17 cellular contexts compared by ENCODE assay signal in the genomic region with DNA sequence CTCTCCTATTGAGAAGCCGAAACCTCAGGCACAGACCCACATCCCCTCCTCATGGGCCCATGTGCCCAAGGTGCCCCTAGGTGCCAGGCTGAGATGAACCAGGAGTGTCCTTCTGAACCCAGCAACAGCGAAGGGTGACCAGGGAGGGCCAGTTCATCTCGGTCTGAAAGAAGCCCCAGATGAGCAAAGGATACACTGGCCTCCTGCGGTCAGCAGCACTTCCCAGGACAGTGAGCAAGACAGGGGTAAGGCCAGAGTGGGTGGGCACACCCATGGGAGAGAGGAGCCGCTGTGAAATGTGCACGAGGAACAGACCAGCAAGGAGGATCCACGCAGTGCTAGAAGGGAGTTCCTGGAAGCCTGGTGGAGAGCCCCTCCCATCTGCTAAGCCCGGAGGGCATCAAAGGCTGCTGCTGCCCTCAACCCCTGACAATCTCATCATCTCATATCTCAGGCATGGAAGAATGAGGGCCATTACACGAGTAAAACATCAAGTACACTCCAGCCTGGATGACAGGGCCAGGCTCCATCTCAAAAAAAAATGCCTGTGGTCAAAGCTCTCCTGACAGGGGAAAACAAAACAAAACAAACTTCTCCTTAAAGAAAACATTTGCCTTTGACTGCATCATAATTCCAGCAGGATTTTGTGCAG. TPM values are rescaled to one million over a fixed set of nuclear protein-coding genes. Genes with fewer than 3 reads are reported as not detected.
A peak's percentile ranks its signal among the peaks of the same experiment; 100 is the strongest.
DNase-seq lines count a peak whose midpoint lies in the region; TF ChIP-seq lines count a peak whose summit lies in the region.
"Had no signal": no experiment of that assay in that cellular context is flagged by ENCODE, and none has a peak within 500 bp of the region (broad histone marks: within the 10 kb centered on the region; RNA-seq: fewer than 3 reads in every experiment).

No MANE protein-coding gene starts in this region.

- H3F3A ChIP-seq in smooth muscle cell (ENCODE audit: low read depth), result no peaks in the 10 kb centered on the region

- H2AFZ ChIP-seq in osteoblast (ENCODE audit: low read length) (peak overlapping the region; percentile 12), smooth muscle cell (ENCODE audit: low read depth) (no peak overlapping the region)

- H3K27ac ChIP-seq in brain microvascular endothelial cell, result no peak overlapping the region
- H3K27ac ChIP-seq in osteoblast (ENCODE audit: low read depth, low read length), result no peak overlapping the region
- H3K27ac ChIP-seq in smooth muscle cell (ENCODE audit: low read depth), result no peak overlapping the region
- H3K27ac ChIP-seq: cardiac muscle cell had no signal

- H3K36me3 Mint-ChIP-seq in activated naive CD8-positive, alpha-beta T cell treated with anti-CD3 and anti-CD28 coated beads for 36 hours, result no peaks in the 10 kb centered on the region
- H3K36me3 Mint-ChIP-seq: CD4-positive, CD25-positive, alpha-beta regulatory T cell had no signal

- DNase-seq in DMS79 treated with DMSO at 0.1 percent for 48 hours (lab: John Stamatoyannopoulos, UW) (peak; percentile 91), NCI-H226 (peak; percentile 64), brain microvascular endothelial cell (peak; percentile 36), osteoblast (ENCODE audit: insufficient read length, low spot score, missing footprints) (peak; percentile 90), SIG-M5 (lab: John Stamatoyannopoulos, UW) (no peak), H7 (no peak), smooth muscle cell (lab: John Stamatoyannopoulos, UW; ENCODE audit: unreplicated experiment) (no peak)
- DNase-seq in activated naive CD8-positive, alpha-beta T cell treated with anti-CD3 and anti-CD28 coated beads for 36 hours, result no peak
- DNase-seq: activated gamma-delta T cell; CD4-positive, CD25-positive, alpha-beta regulatory T cell; effector memory CD4-positive, alpha-beta T cell; MM.1S; stimulated activated CD4-positive, alpha-beta T cell treated with anti-CD3 and anti-CD28 coated beads, Interleukin-15, amount 100 ng/mL, for 24 hours had no signal

- H3K4me1 Mint-ChIP-seq in activated naive CD8-positive, alpha-beta T cell treated with anti-CD3 and anti-CD28 coated beads for 36 hours, result no peaks in the 10 kb centered on the region

- H3K9me3 Mint-ChIP-seq in activated naive CD8-positive, alpha-beta T cell treated with anti-CD3 and anti-CD28 coated beads for 36 hours, result no peaks in the 10 kb centered on the region

- TF ChIP-seq CTCF in brain microvascular endothelial cell (IDR thresholded peaks at IDR 0.05; ENCODE audit: low read depth, low read length, missing control alignments), result no peak
- no peak for TF ChIP-seq CTCF in osteoblast (IDR thresholded peaks at IDR 0.05; ENCODE audit: extremely low read depth, low read depth, low read length)
- no peak for TF ChIP-seq CTCF in smooth muscle cell (IDR thresholded peaks at IDR 0.05; ENCODE audit: borderline replicate concordance, insufficient read depth, poor library complexity, severe bottlenecking)

- no peak overlapping the region for H3K4me3 Mint-ChIP-seq in activated naive CD8-positive, alpha-beta T cell treated with anti-CD3 and anti-CD28 coated beads for 36 hours
- H3K4me3 Mint-ChIP-seq: CD4-positive, CD25-positive, alpha-beta regulatory T cell had no signal

- 68% methylated on average over 9 of the region's 9 CpGs for WGBS in smooth muscle cell (ENCODE audit: low lambda C conversion rate)

- peaks cover 22% of the 10 kb centered on the region for H3K27me3 Mint-ChIP-seq in activated naive CD8-positive, alpha-beta T cell treated with anti-CD3 and anti-CD28 coated beads for 36 hours

- H3K4me1 ChIP-seq in osteoblast (ENCODE audit: insufficient read depth, low read length) (peaks cover 8% of the 10 kb centered on the region), smooth muscle cell (ENCODE audit: low read depth) (no peaks in the 10 kb centered on the region)

- in situ Hi-C loops in brain microvascular endothelial cell (cut with HindIII; ENCODE audit: low pct_ligation_motif_present, low sequenced_read_pairs), result no loop called here

- H3K79me2 ChIP-seq in osteoblast (ENCODE audit: insufficient read depth, low read length), result no peaks in the 10 kb centered on the region
- H3K79me2 ChIP-seq in smooth muscle cell (ENCODE audit: low read depth), result no peaks in the 10 kb centered on the region

- no peak overlapping the region for H3K27ac Mint-ChIP-seq in activated naive CD8-positive, alpha-beta T cell treated with anti-CD3 and anti-CD28 coated beads for 36 hours

- no peaks in the 10 kb centered on the region for H4K20me1 ChIP-seq in osteoblast (ENCODE audit: insufficient read depth, low read length)
- H4K20me1 ChIP-seq in smooth muscle cell (ENCODE audit: low read depth), result no peaks in the 10 kb centered on the region

- H3K36me3 ChIP-seq in brain microvascular endothelial cell (replicated peaks) (no peaks in the 10 kb centered on the region), osteoblast (ENCODE audit: insufficient read depth, low read length) (no peaks in the 10 kb centered on the region), H7 (replicated peaks; ENCODE audit: control insufficient read depth, insufficient read depth, low read length) (no peaks in the 10 kb centered on the region), smooth muscle cell (ENCODE audit: low read depth) (no peaks in the 10 kb centered on the region)
- H3K36me3 ChIP-seq: cardiac muscle cell had no signal

- H3K4me2 ChIP-seq in osteoblast (ENCODE audit: insufficient read depth, low read length) (peak overlapping the region; percentile 48), smooth muscle cell (no peak overlapping the region)

- H3K9me3 ChIP-seq in osteoblast (ENCODE audit: low read depth, low read length), result no peaks in the 10 kb centered on the region
- no peaks in the 10 kb centered on the region for H3K9me3 ChIP-seq in smooth muscle cell (replicated peaks; ENCODE audit: low read depth)

- H3K4me3 ChIP-seq in brain microvascular endothelial cell (ENCODE audit: low read depth, low read length) (no peak overlapping the region), osteoblast (ENCODE audit: insufficient read depth, low read length) (no peak overlapping the region), H7 (ENCODE audit: insufficient read depth, low read depth, low read length) (no peak overlapping the region), smooth muscle cell (no peak overlapping the region)
- H3K4me3 ChIP-seq: cardiac muscle cell had no signal

- no peak overlapping the region for H3K9ac ChIP-seq in smooth muscle cell (ENCODE audit: low read depth)

- no peaks in the 10 kb centered on the region for H3K27me3 ChIP-seq in brain microvascular endothelial cell (replicated peaks)
- peaks cover 3% of the 10 kb centered on the region for H3K27me3 ChIP-seq in osteoblast (ENCODE audit: insufficient read depth, low read length)
- peaks cover 19% of the 10 kb centered on the region for H3K27me3 ChIP-seq in H7 (ENCODE audit: control insufficient read depth, insufficient read depth, low read length)
- H3K27me3 ChIP-seq in smooth muscle cell (ENCODE audit: low read depth), result no peaks in the 10 kb centered on the region

RNA-seq across cellular contexts. Expression of a gene that starts 3.3 kb away (rescaled TPM):
- total RNA-seq in osteoblast, result not detected in 2 replicates
- total RNA-seq in H7 (2014; rRNA removed; shearing (Covaris generic)), result not detected in 2 replicates
- total RNA-seq in activated naive CD8-positive, alpha-beta T cell treated with anti-CD3 and anti-CD28 coated beads for 36 hours, result not detected
- not detected in 2 replicates for total RNA-seq in smooth muscle cell
- not detected in 2 replicates for polyA plus RNA-seq in smooth muscle cell
- total RNA-seq: activated CD8-positive, alpha-beta memory T cell treated with anti-CD3 and anti-CD28 coated beads for 36 hours; cardiac muscle cell; CD4-positive, CD25-positive, alpha-beta regulatory T cell; HT-29; temporal lobe had no signal
- polyA plus RNA-seq: cardiac muscle cell; CD4-positive, CD25-positive, alpha-beta regulatory T cell had no signal

RNA-seq across cellular contexts. Expression of a gene that starts 10.7 kb away (rescaled TPM):
- total RNA-seq in osteoblast (10.1 and 10.6 TPM in 2 replicates), smooth muscle cell (4.6 and 15.5 TPM in 2 replicates)
- 9.9 and 10.9 TPM in 2 replicates for total RNA-seq in H7 (2014; rRNA removed; shearing (Covaris generic))
- 10 to 100 TPM; 45.4 to 45.8 TPM for total RNA-seq in activated naive CD8-positive, alpha-beta T cell treated with anti-CD3 and anti-CD28 coated beads for 36 hours
- polyA plus RNA-seq in smooth muscle cell, result 26.1 and 28.3 TPM in 2 replicates

RNA-seq across cellular contexts. Expression of a gene that starts 16.6 kb away (rescaled TPM):
- total RNA-seq in osteoblast, result not detected in 2 replicates
- not detected in 2 replicates for total RNA-seq in H7 (2014; rRNA removed; shearing (Covaris generic))
- not detected for total RNA-seq in activated naive CD8-positive, alpha-beta T cell treated with anti-CD3 and anti-CD28 coated beads for 36 hours
- not detected in 2 replicates for total RNA-seq in smooth muscle cell
- 0.40 TPM in 1 of 2 replicates, not detected in the other for polyA plus RNA-seq in smooth muscle cell
- total RNA-seq: activated CD8-positive, alpha-beta memory T cell treated with anti-CD3 and anti-CD28 coated beads for 36 hours; cardiac muscle cell; CD4-positive, CD25-positive, alpha-beta regulatory T cell; HT-29 had no signal
- polyA plus RNA-seq: cardiac muscle cell; CD4-positive, CD25-positive, alpha-beta regulatory T cell had no signal

RNA-seq across cellular contexts. Expression of a gene that starts 23.5 kb away (rescaled TPM):
- total RNA-seq in osteoblast (not detected in 2 replicates), smooth muscle cell (not detected in 2 replicates)
- not detected in 2 replicates for total RNA-seq in H7 (2014; rRNA removed; shearing (Covaris generic))
- total RNA-seq in activated naive CD8-positive, alpha-beta T cell treated with anti-CD3 and anti-CD28 coated beads for 36 hours, result not detected
- polyA plus RNA-seq in smooth muscle cell, result not detected in 2 replicates
- total RNA-seq: activated CD8-positive, alpha-beta memory T cell treated with anti-CD3 and anti-CD28 coated beads for 36 hours; HT-29 had no signal
- polyA plus RNA-seq: cardiac muscle cell had no signal

RNA-seq across cellular contexts. Expression of a gene that starts 27.3 kb away (rescaled TPM):
- not detected in 2 replicates for total RNA-seq in osteoblast
- total RNA-seq in H7 (2014; rRNA removed; shearing (Covaris generic)), result not detected in 2 replicates
- not detected for total RNA-seq in activated naive CD8-positive, alpha-beta T cell treated with anti-CD3 and anti-CD28 coated beads for 36 hours
- total RNA-seq in smooth muscle cell, result not detected in 2 replicates
- not detected in 2 replicates for polyA plus RNA-seq in smooth muscle cell
- total RNA-seq: activated CD8-positive, alpha-beta memory T cell treated with anti-CD3 and anti-CD28 coated beads for 36 hours; cardiac muscle cell; CD4-positive, CD25-positive, alpha-beta regulatory T cell; HT-29 had no signal

Comparison
In these comparisons a context has a peak if more than half of its experiments do, and no peak if none do; other contexts are left out.
1. DNase-seq: peak in DMS79 treated with DMSO at 0.1 percent for 48 hours (single experiment), NCI-H226 (single experiment), brain microvascular endothelial cell (single experiment) and osteoblast (single experiment); none in SIG-M5 (single experiment), H7 (single experiment), activated naive CD8-positive, alpha-beta T cell treated with anti-CD3 and anti-CD28 coated beads for 36 hours (single experiment) and smooth muscle cell (single experiment).